In the genomic region with DNA sequence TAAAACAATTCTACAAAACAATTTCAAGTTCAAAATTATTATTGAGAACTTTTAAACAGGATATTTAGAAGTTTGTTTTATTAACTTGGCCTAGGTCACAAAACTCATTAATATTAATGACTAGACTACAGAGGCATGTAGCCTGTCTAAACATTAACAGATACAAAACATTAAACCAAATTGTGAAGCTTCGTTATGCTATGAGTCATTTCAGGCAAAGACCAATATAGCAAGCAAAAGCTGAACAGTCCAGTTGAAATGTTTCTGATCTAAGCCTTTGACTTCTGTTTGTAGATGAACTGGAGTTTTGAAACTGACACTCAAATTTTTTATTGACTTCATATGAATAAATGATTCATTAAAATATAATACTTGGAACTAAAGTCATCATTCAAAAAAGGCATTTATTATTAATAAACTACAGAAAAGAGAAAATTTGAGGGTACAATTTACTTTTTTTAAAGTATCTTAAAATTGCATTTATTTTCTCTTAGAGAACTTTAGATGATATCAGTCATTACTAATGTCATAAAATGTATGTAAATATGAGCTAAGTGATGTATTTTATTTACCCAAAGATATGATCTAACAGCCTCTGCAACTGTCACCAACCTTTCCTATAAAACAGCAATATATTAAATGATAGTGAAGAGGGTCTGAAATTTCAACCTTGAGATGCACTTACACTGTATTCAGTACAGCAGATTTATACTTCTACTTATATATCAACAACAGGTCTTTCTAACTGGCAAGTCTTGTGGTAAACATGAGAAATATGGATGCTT, we compare ENCODE assay signal across 10 cellular contexts.
DNase-seq lines count a peak whose midpoint lies in the region; ATAC-seq lines count a peak whose summit lies in the region.
"Had no signal": no experiment of that assay in that cellular context is flagged by ENCODE, and none has a peak within 500 bp of the region (broad histone marks: within the 10 kb centered on the region; RNA-seq: fewer than 3 reads in every experiment).

No MANE protein-coding gene starts in this region.

- ATAC-seq in GM18858 (IDR thresholded peaks at IDR 0.05; ENCODE audit: unreplicated experiment) (peak; percentile 99), HG03469 (IDR thresholded peaks at IDR 0.05; ENCODE audit: unreplicated experiment) (peak; percentile 99)
- ATAC-seq: T-cell had no signal

- peak; percentile 24 for DNase-seq in HCEC 1CT
- peak; percentile 84 for DNase-seq in kidney tubule cell (ENCODE audit: low spot score)
- DNase-seq in stimulated activated CD4-positive, alpha-beta T cell treated with anti-CD3 and anti-CD28 coated beads, Interleukin-4, amount 100 ng/mL, for 4 hours: no peak
- DNase-seq in NCI-H2196 (lab: John Stamatoyannopoulos, UW; ENCODE audit: unreplicated experiment): no peak
- DNase-seq in NCI-H82 (lab: John Stamatoyannopoulos, UW): no peak
- DNase-seq in stimulated activated naive CD4-positive, alpha-beta T cell treated with Interleukin-2 at 50 U/mL for 16 hours (lab: John Stamatoyannopoulos, UW): no peak
- DNase-seq: activated gamma-delta T cell, T-cell had no signal

Comparison
In these comparisons a context has a peak if more than half of its experiments do, and no peak if none do; other contexts are left out.
1. DNase-seq: peak in HCEC 1CT (single experiment) and kidney tubule cell (single experiment); none in stimulated activated CD4-positive, alpha-beta T cell treated with anti-CD3 and anti-CD28 coated beads, Interleukin-4, amount 100 ng/mL, for 4 hours (0 of 2), NCI-H2196 (single experiment), NCI-H82 (single experiment) and stimulated activated naive CD4-positive, alpha-beta T cell treated with Interleukin-2 at 50 U/mL for 16 hours (single experiment).